ENCODE assay signal across 8 cellular contexts in the genomic region with DNA sequence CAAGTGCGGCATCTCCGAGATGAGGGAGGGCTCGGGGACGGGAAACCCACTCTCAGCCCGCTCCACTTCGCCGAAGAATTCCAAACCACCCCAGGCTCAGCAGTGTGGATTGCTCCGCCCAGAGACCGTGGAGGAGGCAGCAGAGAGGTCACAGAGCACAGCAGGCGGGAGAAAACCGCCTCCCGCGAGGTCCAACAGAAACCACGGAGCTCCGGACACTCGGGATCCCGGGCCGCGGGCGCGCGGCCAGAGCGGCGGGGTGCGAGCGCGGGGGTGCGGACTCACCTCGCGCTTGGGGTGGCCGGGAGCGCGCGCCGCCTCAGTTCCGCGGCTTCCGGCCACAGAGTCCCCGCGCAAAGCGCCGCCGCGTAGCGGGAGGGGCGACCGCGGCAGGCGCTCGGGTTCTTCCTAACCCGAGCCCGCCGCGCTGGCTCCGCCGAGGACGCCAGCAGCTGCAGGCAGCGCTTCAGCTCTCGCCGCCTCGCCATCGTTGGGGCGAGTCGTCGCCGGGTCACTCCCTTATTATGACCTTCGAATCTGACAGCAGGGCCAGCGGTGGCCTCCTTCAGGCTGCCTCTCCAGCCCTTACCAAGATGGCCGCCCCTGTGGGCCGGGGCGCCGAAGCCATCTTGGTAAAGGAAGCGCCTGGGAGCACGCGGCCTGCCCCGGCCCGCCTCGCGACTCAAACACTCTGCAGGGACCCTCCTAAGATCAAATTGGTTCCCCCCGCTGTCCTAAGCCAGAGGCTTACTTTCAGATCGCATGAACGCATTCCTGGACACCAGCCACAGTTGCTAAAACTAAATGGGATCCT. TPM values are rescaled to one million over a fixed set of nuclear protein-coding genes. Genes with fewer than 3 reads are reported as not detected.
DNase-seq lines count a peak whose midpoint lies in the region; ATAC-seq and TF ChIP-seq lines count a peak whose summit lies in the region.

A gene (minus strand): TSS at position 106 of the 814 bp plus-strand sequence. CDS start 20,323 bp downstream, outside the sequence.

- peak within 1 kb of the TSS; percentile 98 for H3K27ac Mint-ChIP-seq in type B pancreatic cell

- H3K27me3 Mint-ChIP-seq in type B pancreatic cell, result no peaks in the 10 kb centered on the region

- peak within 1 kb of the TSS; percentile 96 for H3K9ac ChIP-seq in adipocyte (ENCODE audit: low read length)

- H3K9me3 Mint-ChIP-seq in type B pancreatic cell, result peaks cover 4% of the 10 kb centered on the region

- no peak for TF ChIP-seq CTCF in GM12875 (IDR thresholded peaks at IDR 0.05; ENCODE audit: borderline replicate concordance, insufficient read depth, low read depth, low read length)
- TF ChIP-seq CTCF in heart left ventricle (IDR thresholded peaks at IDR 0.05), result no peak
- TF ChIP-seq CTCF in type B pancreatic cell (conservative IDR thresholded peaks at IDR 0.05), result peak; percentile 13

- intact Hi-C loops in heart left ventricle (cut with DNase I), result loop anchor here in 5 of 10 donors (2.0 to 10.0 kb wide), 5 partner anchors 64 to 146 kb away; a partner anchor contains a TSS
- intact Hi-C loops in posterior cingulate gyrus (cut with DNase I), result loop anchor here (5.0 kb wide), 1 partner anchor 72 kb away; a partner anchor contains a TSS

- peak; percentile 90 for DNase-seq in NCI-H1105 treated with DMSO at 0.1 percent for 48 hours (lab: John Stamatoyannopoulos, UW)
- peak; percentile 96 for DNase-seq in SW480 (ENCODE audit: low spot score)
- peak; percentile 94 for DNase-seq in adipocyte (ENCODE audit: low read depth)
- peak; percentile 89 to 94 (median 93) for DNase-seq in heart left ventricle
- DNase-seq in posterior cingulate gyrus, result peak; percentile 84 to 98 (median 90)
- DNase-seq in type B pancreatic cell (ENCODE audit: extremely low spot score, unreplicated experiment), result peak; percentile 85

- peaks cover 24% of the 10 kb centered on the region for H3K4me1 ChIP-seq in adipocyte (ENCODE audit: control insufficient read depth, insufficient read depth, low read length)
- peaks cover 0 to 24% (median 18%) of the 10 kb centered on the region in 12 donors for H3K4me1 ChIP-seq in heart left ventricle

- peak within 1 kb of the TSS; percentile 94 for H3K4me3 Mint-ChIP-seq in type B pancreatic cell

- H3K4me1 Mint-ChIP-seq in type B pancreatic cell (ENCODE audit: unreplicated experiment), result peaks cover 54% of the 10 kb centered on the region

- ATAC-seq in HG02642 (IDR thresholded peaks at IDR 0.05; ENCODE audit: poor library complexity, unreplicated experiment) (peak; percentile 89), heart left ventricle (peak; percentile 93 to 97 (median 95))

- peak within 1 kb of the TSS; percentile 92 for H3K4me3 ChIP-seq in GM12875 (ENCODE audit: low read depth, low read length)
- H3K4me3 ChIP-seq in adipocyte (ENCODE audit: low read length), result peak within 1 kb of the TSS; percentile 91
- peak within 1 kb of the TSS; percentile 36 to 91 (median 79) for H3K4me3 ChIP-seq in heart left ventricle

- H3K27ac ChIP-seq in heart left ventricle, result peak within 1 kb of the TSS; percentile 90 to 100 (median 97)

- H3K9me3 ChIP-seq in adipocyte (ENCODE audit: control insufficient read depth, low read length), result no peaks in the 10 kb centered on the region
- no peaks in the 10 kb centered on the region for H3K9me3 ChIP-seq in heart left ventricle

- no peaks in the 10 kb centered on the region for H3K36me3 ChIP-seq in adipocyte (ENCODE audit: control insufficient read depth, insufficient read depth, low read length, severe bottlenecking)
- no peaks in the 10 kb centered on the region for H3K36me3 ChIP-seq in heart left ventricle

- 1 to 3% (median 1%) methylated on average over 59 to 82 of the region's 82 CpGs for WGBS in heart left ventricle, 4 donors

- H3K27me3 ChIP-seq in adipocyte (replicated peaks; ENCODE audit: control insufficient read depth, insufficient read depth, low read length), result no peaks in the 10 kb centered on the region
- no peaks in the 10 kb centered on the region for H3K27me3 ChIP-seq in heart left ventricle

- peaks cover 10% of the 10 kb centered on the region for H3K36me3 Mint-ChIP-seq in type B pancreatic cell

- TF ChIP-seq POLR2A in heart left ventricle (IDR thresholded peaks at IDR 0.05), result peak in 1 of 2 donors; percentile 56

RNA-seq across cellular contexts. Expression of the gene that starts here (rescaled TPM):
- total RNA-seq in heart left ventricle, result 10 to 100 TPM in 2 of 9 donors, 1 to 10 TPM in 7; 5.5 to 12.8 (median 8.4) TPM
- 1 to 10 TPM; 3.3 to 3.7 TPM for polyA plus RNA-seq in heart left ventricle
- 17.0 and 27.1 TPM in 2 replicates for total RNA-seq in type B pancreatic cell (ENCODE audit: low replicate concordance)

Comparison
In these comparisons a context has a peak if more than half of its experiments do, and no peak if none do; other contexts are left out.
1. Peak in every context shown above with its lines: DNase-seq, ATAC-seq, H3K4me3 ChIP-seq and H3K27ac ChIP-seq.